Comparison of ENCODE assay signal across 18 cellular contexts in the genomic region with DNA sequence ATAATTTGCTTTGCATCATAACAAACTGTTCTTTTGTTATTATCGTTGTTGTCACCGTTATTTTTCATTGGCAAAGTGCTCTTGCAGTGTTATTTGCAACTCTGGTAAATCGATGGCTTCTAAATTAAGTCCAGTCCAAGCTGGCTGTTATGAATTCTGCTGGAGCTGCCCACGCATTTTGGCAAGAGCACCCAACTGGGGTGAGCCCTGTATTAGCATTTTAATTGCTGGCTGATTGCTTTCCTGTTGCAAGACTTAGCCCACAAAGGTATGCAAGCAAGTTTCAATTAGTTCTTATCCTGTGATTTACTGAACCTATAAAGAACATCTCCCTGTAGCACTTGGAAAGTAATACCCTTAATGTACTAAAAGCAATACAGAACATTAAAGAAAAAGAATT.
DNase-seq lines count a peak whose midpoint lies in the region; ATAC-seq, FAIRE-seq and TF ChIP-seq lines count a peak whose summit lies in the region.
"Had no signal": no experiment of that assay in that cellular context is flagged by ENCODE, and none has a peak within 500 bp of the region (broad histone marks: within the 10 kb centered on the region; RNA-seq: fewer than 3 reads in every experiment).

No MANE protein-coding gene starts in this region.

- intact Hi-C loops in kidney (cut with DNase I): no loop called here
- intact Hi-C loops in left lung (cut with DNase I): no loop called here

- no peak for TF ChIP-seq EP300 in H1 (IDR thresholded peaks at IDR 0.05; ENCODE audit: borderline replicate concordance in 1 of 2, low read depth in 2 of 2, low read length in 2 of 2)

- 63% methylated on average over 4 of the region's 4 CpGs; no CpG with 5 or more reads in 1 of the 2 experiments for WGBS in H1 (ENCODE audit: extremely low coverage in 1 of 2, insufficient coverage in 1 of 2, insufficient read length in 1 of 2, insufficient replicate concordance in 2 of 2, low coverage in 1 of 2, low lambda C conversion rate in 2 of 2, missing lambda C conversion rate in 1 of 2), 2 experiments

- no peak overlapping the region for H3K23ac ChIP-seq in H1 (ENCODE audit: insufficient read length)

- no peaks in the 10 kb centered on the region for H3K79me2 ChIP-seq in H1 (ENCODE audit: control insufficient read depth in 1 of 2, insufficient read depth in 2 of 2, low read length in 2 of 2)

- H2BK15ac ChIP-seq in H1 (ENCODE audit: low read length): 0 out of 2 replicates have a peak overlapping the region, but pooled peaks have one; percentile 18

- TF ChIP-seq RAD21 in H1 (IDR thresholded peaks at IDR 0.05 in 1 of 2, conservative IDR thresholded peaks at IDR 0.05 in 1 of 2; ENCODE audit: low read depth in 2 of 2, low read length in 2 of 2): no peak

- peak overlapping the region; percentile 76; the same call in 1 of the 2 replicates for H2BK20ac ChIP-seq in H1 (ENCODE audit: low read length)

- H2BK12ac ChIP-seq in H1 (ENCODE audit: low read depth, low read length): peak overlapping the region; percentile 1; the same call in 1 of the 2 replicates

- H3K36me3 ChIP-seq in HUES48 (ENCODE audit: control insufficient read depth, insufficient read depth, low read length) (no peaks in the 10 kb centered on the region), H1 (ENCODE audit: control insufficient read depth in 2 of 4, insufficient read depth in 4 of 4, low read length in 3 of 4) (0 out of 8 replicates have a peak, but pooled peaks cover 0 to 3% (median 0%) of the 10 kb centered on the region in 4 experiments), kidney (ENCODE audit: control insufficient read depth in 1 of 2, insufficient read depth in 2 of 2, low read length in 2 of 2) (no peaks in the 10 kb centered on the region), left lung (no peaks in the 10 kb centered on the region)
- H3K36me3 ChIP-seq: SJCRH30 had no signal

- peak; percentile 7 for FAIRE-seq in H1 (lab: Jason Lieb, UNC)
- peak; percentile 39 for FAIRE-seq in kidney (lab: Jason Lieb, UNC)
- no peak for FAIRE-seq in urothelium cell line (lab: Jason Lieb, UNC)
- FAIRE-seq: GM12891, GM18507 had no signal

- no peaks in the 10 kb centered on the region for H3K79me1 ChIP-seq in H1 (ENCODE audit: low read depth, low read length)

- H4K20me1 ChIP-seq in H1 (replicated peaks in 1 of 2; ENCODE audit: control insufficient read depth in 1 of 2, insufficient read depth in 2 of 2, low read length in 2 of 2): no peaks in the 10 kb centered on the region

- H3K4me2 ChIP-seq in H1 (ENCODE audit: insufficient read depth in 1 of 2, low read depth in 2 of 2, low read length in 2 of 2): peak overlapping the region; percentile 16 to 37; a peak in 2 of 4 replicates

- 0 out of 2 replicates have a peak, but pooled peaks cover 4% of the 10 kb centered on the region for H3K9me3 ChIP-seq in HUES48 (ENCODE audit: control insufficient read depth, insufficient read depth, low read length)
- H3K9me3 ChIP-seq in H1 (ENCODE audit: insufficient read depth in 2 of 2, low read depth in 1 of 2, low read length in 1 of 2): no peaks in the 10 kb centered on the region
- H3K9me3 ChIP-seq in kidney (ENCODE audit: control insufficient read depth in 1 of 2, low read length in 2 of 2): no peaks in the 10 kb centered on the region
- H3K9me3 ChIP-seq in left lung: no peaks in the 10 kb centered on the region
- H3K9me3 ChIP-seq: SJCRH30 had no signal

- peak overlapping the region; percentile 96 for H2BK120ac ChIP-seq in H1 (replicated peaks; ENCODE audit: low read depth, low read length)

- peak overlapping the region; percentile 38 for H4K91ac ChIP-seq in H1 (replicated peaks; ENCODE audit: insufficient read length, low read length)

- POLR2A ChIA-PET in H1 (lab: Charles Lee; ENCODE audit: partially characterized antibody): no interaction called here

- H3K4me3 ChIP-seq in HUES48 (ENCODE audit: low read depth, low read length): peak overlapping the region; percentile 26; the same call in 1 of the 2 replicates
- H3K4me3 ChIP-seq in H1 (ENCODE audit: extremely low read depth in 1 of 4, insufficient read depth in 2 of 4, low read depth in 3 of 4, low read length in 4 of 4): no peak overlapping the region; a peak in 1 of 8 replicates
- H3K4me3 ChIP-seq in kidney (ENCODE audit: low read length in 2 of 2): no peak overlapping the region
- no peak overlapping the region for H3K4me3 ChIP-seq in left lung
- H3K4me3 ChIP-seq: SJCRH30 had no signal

- TF ChIP-seq POLR2A in H1 (IDR thresholded peaks at IDR 0.05; ENCODE audit: control extremely low read depth in 1 of 2, low read depth in 2 of 2, low read length in 2 of 2): no peak

- no peak overlapping the region for H2AFZ ChIP-seq in H1 (ENCODE audit: low read length)

- H3K18ac ChIP-seq in H1 (ENCODE audit: extremely low read depth, low read length): 0 out of 2 replicates have a peak overlapping the region, but pooled peaks have one; percentile 9

- H3K9ac ChIP-seq in HUES48 (ENCODE audit: low read depth, low read length) (no peak overlapping the region), H1 (replicated peaks in 1 of 4; ENCODE audit: extremely low read depth in 1 of 4, low read depth in 3 of 4, low read length in 3 of 4) (no peak overlapping the region), kidney (ENCODE audit: low read length in 2 of 2) (no peak overlapping the region)

- H2BK5ac ChIP-seq in H1 (ENCODE audit: low read depth, low read length): peak overlapping the region; percentile 82; the same call in 1 of the 2 replicates

- no peak overlapping the region for H4K8ac ChIP-seq in H1 (ENCODE audit: extremely low read depth, insufficient read depth, low read length)

- CTCF ChIA-PET in H1 (lab: Charles Lee; ENCODE audit: partially characterized antibody): interaction anchor here (1.6 kb wide), 2 partner anchors 16 to 28 kb away, joined by 3 to 4 read pairs; no protein-coding TSS in a partner anchor

- no peak for TF ChIP-seq CTCF in H1 (IDR thresholded peaks at IDR 0.05; ENCODE audit: control extremely low read depth in 1 of 3, insufficient read depth in 1 of 3, low read depth in 1 of 3, low read length in 3 of 3)
- no peak for TF ChIP-seq CTCF in kidney (IDR thresholded peaks at IDR 0.05; ENCODE audit: borderline replicate concordance, extremely low read depth, insufficient read depth)
- no peak for TF ChIP-seq CTCF in left lung (IDR thresholded peaks at IDR 0.05)

- H3K4me1 ChIP-seq in HUES48 (ENCODE audit: control insufficient read depth, insufficient read depth, low read length) (peaks cover 58% of the 10 kb centered on the region), H1 (replicated peaks in 1 of 4; ENCODE audit: control insufficient read depth in 3 of 4, insufficient read depth in 4 of 4, low read length in 3 of 4) (peaks cover 0 to 19% (median 18%) of the 10 kb centered on the region in 4 experiments), kidney (ENCODE audit: control insufficient read depth in 1 of 2, insufficient read depth in 1 of 2, low read depth in 1 of 2, low read length in 2 of 2) (peaks cover 0 to 3% of the 10 kb centered on the region in 2 donors), left lung (no peaks in the 10 kb centered on the region)
- H3K4me1 ChIP-seq: SJCRH30 had no signal

- H3K27me3 ChIP-seq in HUES48 (ENCODE audit: control insufficient read depth, insufficient read depth, low read length) (no peaks in the 10 kb centered on the region), H1 (replicated peaks in 1 of 4; ENCODE audit: control insufficient read depth in 3 of 4, extremely low read depth in 1 of 4, insufficient read depth in 3 of 4, low read length in 3 of 4) (no peaks in the 10 kb centered on the region), left lung (no peaks in the 10 kb centered on the region)

- no peaks in the 10 kb centered on the region for H3K23me2 ChIP-seq in H1 (ENCODE audit: low read depth, low read length)

- no peak overlapping the region for H3K14ac ChIP-seq in H1 (ENCODE audit: insufficient read length)

- no peak overlapping the region for H3K4ac ChIP-seq in H1 (replicated peaks; ENCODE audit: insufficient read length, low read depth, low read length)

- H3K56ac ChIP-seq in H1 (replicated peaks; ENCODE audit: insufficient read length, low read depth, low read length): no peak overlapping the region

- no peak overlapping the region for H4K5ac ChIP-seq in H1 (ENCODE audit: insufficient read length, low read depth, low read length)

- H3K27ac ChIP-seq in HUES48 (ENCODE audit: low read depth, low read length) (peak overlapping the region; percentile 57), H1 (ENCODE audit: low read depth, low read length) (no peak overlapping the region), kidney (ENCODE audit: low read depth in 2 of 2, low read length in 2 of 2) (no peak overlapping the region), left lung (no peak overlapping the region)
- H3K27ac ChIP-seq: SJCRH30 had no signal

- DNase-seq in H1 (ENCODE audit: low read depth in 1 of 2, low spot score in 2 of 2) (no peak), kidney (no peak), urothelium cell line (ENCODE audit: low spot score) (no peak), left lung (no peak), SW480 (ENCODE audit: low spot score) (no peak)
- DNase-seq: AML-193, EL, HFFc6, IMR-90, NCI-H1417 treated with DMSO at 0.1 percent for 48 hours, NCI-H1930, NCI-H345, NCI-H524 treated with DMSO at 0.1 percent for 48 hours, SJCRH30 had no signal

- no peak overlapping the region for H2AK5ac ChIP-seq in H1 (ENCODE audit: low read depth, low read length)

- no peak for ATAC-seq in left lung
- ATAC-seq in GM21737 (IDR thresholded peaks at IDR 0.05; ENCODE audit: unreplicated experiment): no peak

TF ChIP-seq in H1, 55 proteins besides CTCF, POLR2A, EP300 and RAD21:
- no peak for TF ChIP-seq BACH1 (IDR thresholded peaks at IDR 0.05; ENCODE audit: low read length)
- peak; percentile 89 for TF ChIP-seq NANOG (IDR thresholded peaks at IDR 0.05; ENCODE audit: insufficient read depth, low read depth, low read length, poor library complexity, severe bottlenecking)
- TF ChIP-seq EGR1 (IDR thresholded peaks at IDR 0.05; ENCODE audit: borderline replicate concordance, low read depth, low read length): peak; percentile 78
- no peak for TF ChIP-seq TCF12 (IDR thresholded peaks at IDR 0.05; ENCODE audit: low read depth, low read length)
- TF ChIP-seq CBX5 (IDR thresholded peaks at IDR 0.05; ENCODE audit: low read depth, low read length): no peak
- no peak for TF ChIP-seq PHF8 (conservative IDR thresholded peaks at IDR 0.05; ENCODE audit: low read depth, low read length)
- TF ChIP-seq CEBPB (IDR thresholded peaks at IDR 0.05; ENCODE audit: low read depth, low read length): peak; percentile 51; the same call in 1 of the 2 replicates
- TF ChIP-seq BRCA1 (IDR thresholded peaks at IDR 0.05; ENCODE audit: low read depth, low read length): no peak
TF ChIP-seq in H1: peak in this region for 3.
